Comparison of ENCODE assay signal across 1 cellular context in genomic region chr6:31035862-31036497, GRCh38.
TF ChIP-seq lines count a peak whose summit lies in the region.

No MANE protein-coding gene starts in this region.

TF ChIP-seq in WTC11, 78 proteins besides CTCF, POLR2A, EP300 and RAD21 (continued from another document):
- TF ChIP-seq, protein P1, sequence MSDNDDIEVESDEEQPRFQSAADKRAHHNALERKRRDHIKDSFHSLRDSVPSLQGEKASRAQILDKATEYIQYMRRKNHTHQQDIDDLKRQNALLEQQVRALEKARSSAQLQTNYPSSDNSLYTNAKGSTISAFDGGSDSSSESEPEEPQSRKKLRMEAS (CRISPR knock-in tag; IDR thresholded peaks at IDR 0.05), result no peak
- no peak for TF ChIP-seq STAT6 (CRISPR knock-in tag; conservative IDR thresholded peaks at IDR 0.05; ENCODE audit: low read depth)
